In genomic region chr11:14335712-14336111, GRCh38 we compare ENCODE assay signal across 1 cellular context.
TF ChIP-seq lines count a peak whose summit lies in the region.

No MANE protein-coding gene starts in this region.

TF ChIP-seq in IMR-90, 13 proteins besides CTCF, POLR2A, EP300 and RAD21 (continued from another document):
- no peak for TF ChIP-seq MXI1 (IDR thresholded peaks at IDR 0.05; ENCODE audit: borderline replicate concordance, low read depth, low read length)
